Comparison of ENCODE assay signal across 8 cellular contexts in genomic region chr6:52352239-52353008, GRCh38. TPM values are rescaled to one million over a fixed set of nuclear protein-coding genes. Genes with fewer than 3 reads are reported as not detected.
DNase-seq lines count a peak whose midpoint lies in the region; ATAC-seq and TF ChIP-seq lines count a peak whose summit lies in the region.

No MANE protein-coding gene starts in this region.

- DNase-seq in GF-D8 (lab: John Stamatoyannopoulos, UW): peak; percentile 37
- DNase-seq in RPMI8226: peak; percentile 83
- peak; percentile 86 for DNase-seq in fibroblast of gingiva (ENCODE audit: low read depth)
- DNase-seq in prostate gland (ENCODE audit: low spot score): peak; percentile 63
- no peak for DNase-seq in NCI-H526 treated with DMSO at 0.1 percent for 48 hours (lab: John Stamatoyannopoulos, UW)
- DNase-seq in NCI-H1048 (lab: John Stamatoyannopoulos, UW): no peak

- intact Hi-C loops in prostate gland (cut with DNase I): no loop called here

- TF ChIP-seq CTCF in prostate gland (IDR thresholded peaks at IDR 0.05): no peak

- H3K9me3 ChIP-seq in prostate gland: no peaks in the 10 kb centered on the region

- no peaks in the 10 kb centered on the region for H3K4me1 ChIP-seq in prostate gland (replicated peaks)

- H3K4me3 ChIP-seq in prostate gland: no peak overlapping the region

- ATAC-seq in GM21423 (IDR thresholded peaks at IDR 0.05; ENCODE audit: unreplicated experiment): peak; percentile 91
- peak; percentile 91 for ATAC-seq in HG03571 (IDR thresholded peaks at IDR 0.05; ENCODE audit: unreplicated experiment)

- H3K27me3 ChIP-seq in prostate gland (replicated peaks; ENCODE audit: insufficient read depth): no peaks in the 10 kb centered on the region

- H3K27ac ChIP-seq in prostate gland: peak overlapping the region in 1 of 2 donors; percentile 18

- no peaks in the 10 kb centered on the region for H3K36me3 ChIP-seq in prostate gland

- 12% methylated on average over 5 of the region's 5 CpGs for WGBS in prostate gland

- no peak for TF ChIP-seq POLR2A in prostate gland (IDR thresholded peaks at IDR 0.05)

RNA-seq across cellular contexts. Expression of gene PAQR8, which starts 9.5 kb away (rescaled TPM):
- 10 to 100 TPM in 1 of 2 donors, 1 to 10 TPM in 1; 9.9 to 15.8 TPM for total RNA-seq in prostate gland

Comparison
In these comparisons a context has a peak if more than half of its experiments do, and no peak if none do; other contexts are left out.
1. DNase-seq: peak in GF-D8 (single experiment), RPMI8226 (single experiment), fibroblast of gingiva (single experiment) and prostate gland (single experiment); none in NCI-H526 treated with DMSO at 0.1 percent for 48 hours (single experiment) and NCI-H1048 (single experiment).